Comparison of ENCODE assay signal across 31 cellular contexts in the genomic region with DNA sequence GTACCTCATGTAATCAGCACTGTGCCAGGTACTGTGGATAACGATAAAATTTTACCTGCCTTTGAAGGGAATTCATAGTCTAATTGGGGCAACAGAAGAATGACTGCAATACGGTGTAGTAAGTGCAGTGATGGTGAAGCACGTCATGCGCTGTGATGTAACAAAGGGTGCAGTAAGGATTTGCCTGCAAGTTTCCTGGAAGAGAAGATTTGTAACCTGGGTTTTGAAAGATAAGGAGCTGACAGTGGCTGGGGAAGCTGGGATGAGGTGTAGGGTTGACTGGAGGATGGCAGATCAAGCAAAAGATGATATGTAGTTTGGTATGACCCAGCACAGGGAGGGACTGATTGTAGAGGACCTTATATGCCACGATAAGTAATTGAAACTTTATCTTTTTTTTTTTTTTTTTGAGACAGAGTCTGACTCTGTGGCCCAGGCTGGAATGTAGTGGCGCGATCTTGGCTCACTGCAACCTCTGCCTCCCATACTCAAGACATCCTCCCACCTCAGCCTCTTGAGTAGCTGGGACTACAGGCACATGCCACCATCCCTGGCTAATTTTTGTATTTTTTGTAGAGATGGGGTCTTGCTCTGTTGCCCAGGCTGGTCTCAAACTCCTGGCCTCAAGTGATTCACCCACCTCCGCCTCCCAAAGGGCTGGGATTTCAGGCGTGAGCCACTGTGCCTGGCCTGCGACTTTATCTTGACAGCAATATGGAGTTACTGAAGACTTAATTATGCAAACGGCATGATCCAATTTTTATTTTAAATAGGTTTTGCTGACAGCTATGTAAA.
"Had no signal": no experiment of that assay in that cellular context is flagged by ENCODE, and none has a peak within 500 bp of the region (broad histone marks: within the 10 kb centered on the region; RNA-seq: fewer than 3 reads in every experiment).

No MANE protein-coding gene starts in this region.

- H3K36me3 ChIP-seq: uterus had no signal

- H3K27ac Mint-ChIP-seq: effector memory CD8-positive, alpha-beta T cell; memory B cell; mesothelial cell of epicardium; natural killer cell treated with Interleukin-12 subunit alpha and Interleukin-12 subunit beta and Interleukin-15 and Interleukin-18, amount 100 ng/mL, for 72 hours; progenitor cell of endocrine pancreas had no signal

- ATAC-seq: effector memory CD8-positive, alpha-beta T cell; gastrocnemius medialis; left ventricle myocardium superior; lower lobe of right lung; mucosa of descending colon; natural killer cell treated with Interleukin-12 subunit alpha and Interleukin-12 subunit beta and Interleukin-15 and Interleukin-18, amount 100 ng/mL, for 72 hours; sciatic nerve; stimulated activated naive CD8-positive, alpha-beta T cell treated with anti-CD3 and anti-CD28 coated beads, Interleukin-15, amount 100 ng/mL, for 72 hours; upper lobe of right lung had no signal

- H3K4me3 ChIP-seq: coronary artery, gastrocnemius medialis, lower lobe of right lung, mucosa of descending colon, right atrium auricular region, smooth muscle cell, suprapubic skin, transverse colon, upper lobe of right lung, uterus had no signal

- H2AFZ ChIP-seq: parathyroid adenoma had no signal

- H3K9me3 Mint-ChIP-seq: effector memory CD8-positive, alpha-beta T cell; memory B cell; mesothelial cell of epicardium; naive B cell; natural killer cell treated with Interleukin-12 subunit alpha and Interleukin-12 subunit beta and Interleukin-15 and Interleukin-18, amount 100 ng/mL, for 72 hours; neural crest cell; stimulated activated naive CD8-positive, alpha-beta T cell treated with anti-CD3 and anti-CD28 coated beads, Interleukin-15, amount 100 ng/mL, for 72 hours had no signal

- H3K4me2 ChIP-seq: smooth muscle cell had no signal

- DNase-seq: effector memory CD8-positive, alpha-beta T cell; erythroblast; gastrocnemius medialis; head of caudate nucleus; left ventricle myocardium superior; lower lobe of right lung; mucosa of descending colon; naive B cell; stimulated activated CD4-positive, alpha-beta T cell treated with anti-CD3 and anti-CD28 coated beads, Interleukin-12 subunit alpha, Interleukin-12 subunit beta, amount 100 ng/mL, for 4 hours; stimulated activated CD4-positive, alpha-beta T cell treated with anti-CD3 and anti-CD28 coated beads, Interleukin-1b, Interleukin-23, amount 100 ng/mL, for 48 hours; stimulated activated CD4-positive, alpha-beta T cell treated with anti-CD3 and anti-CD28 coated beads, Interleukin-4, amount 100 ng/mL, for 1 hour; stimulated activated CD8-positive, alpha-beta memory T cell treated with anti-CD3 and anti-CD28 coated beads, Interleukin-4, amount 100 ng/mL, for 48 hours; stimulated activated naive CD4-positive, alpha-beta T cell; stimulated activated naive CD8-positive, alpha-beta T cell treated with anti-CD3 and anti-CD28 coated beads, Interleukin-15, amount 100 ng/mL, for 72 hours; transverse colon; upper lobe of right lung; uterus had no signal

- FAIRE-seq: endometrium, keratinocyte had no signal

- H3K79me2 ChIP-seq: parathyroid adenoma had no signal

- H3K27me3 ChIP-seq: gastrocnemius medialis, neutrophil, right atrium auricular region, suprapubic skin, transverse colon, upper lobe of right lung, uterus had no signal

- H3K9ac ChIP-seq: parathyroid adenoma had no signal

- H3K27ac ChIP-seq: coronary artery, lower lobe of right lung, neutrophil, parathyroid adenoma, right atrium auricular region, suprapubic skin, transverse colon, upper lobe of right lung, uterus had no signal

- H3K4me1 ChIP-seq: lower lobe of right lung, right atrium auricular region, suprapubic skin, transverse colon, upper lobe of right lung, uterus had no signal

- H3K9me3 ChIP-seq: gastrocnemius medialis, lower lobe of right lung, mucosa of descending colon, neutrophil, right atrium auricular region, suprapubic skin, transverse colon, upper lobe of right lung, uterus had no signal
